Comparison of ENCODE assay signal across 9 cellular contexts in genomic region chr20:53922901-53923314, GRCh38.
A peak's percentile ranks its signal among the peaks of the same experiment; 100 is the strongest.
DNase-seq lines count a peak whose midpoint lies in the region; ATAC-seq and TF ChIP-seq lines count a peak whose summit lies in the region.
"Had no signal": no experiment of that assay in that cellular context is flagged by ENCODE, and none has a peak within 500 bp of the region (broad histone marks: within the 10 kb centered on the region; RNA-seq: fewer than 3 reads in every experiment).

No MANE protein-coding gene starts in this region.

- no peak overlapping the region for H3K4me3 Mint-ChIP-seq in type B pancreatic cell

- H3K36me3 ChIP-seq in IMR-90 (ENCODE audit: control insufficient read depth, insufficient read depth, low read length) (no peaks in the 10 kb centered on the region), esophagus squamous epithelium (no peaks in the 10 kb centered on the region), testis (ENCODE audit: low read depth, missing control alignments) (no peaks in the 10 kb centered on the region)

- H2BK15ac ChIP-seq in IMR-90 (ENCODE audit: low read depth, low read length): 0 out of 3 replicates have a peak overlapping the region, but pooled peaks have one; percentile 52

- no peaks in the 10 kb centered on the region for H4K20me1 ChIP-seq in IMR-90 (ENCODE audit: insufficient read depth, low read length)

- no peak for TF ChIP-seq RAD21 in IMR-90 (IDR thresholded peaks at IDR 0.05; ENCODE audit: low read length)

- no TSS peak for BruUV-seq in IMR-90 (replicated peaks; lab: Mats Ljungman, UMichigan)

- H3K36me3 Mint-ChIP-seq in type B pancreatic cell: no peaks in the 10 kb centered on the region

- H4K91ac ChIP-seq in IMR-90 (ENCODE audit: insufficient read depth, low read depth, low read length): 0 out of 2 replicates have a peak overlapping the region, but pooled peaks have one; percentile 0

- peaks cover 37% of the 10 kb centered on the region for H3K4me1 Mint-ChIP-seq in type B pancreatic cell (ENCODE audit: unreplicated experiment)

- in situ Hi-C loops in IMR-90 (cut with MboI; ENCODE audit: low sequenced_read_pairs): no loop called here

- H2AFZ ChIP-seq in IMR-90 (replicated peaks; ENCODE audit: low read length, poor library complexity): no peak overlapping the region

- no peak overlapping the region for H3K9ac ChIP-seq in IMR-90 (ENCODE audit: low read depth, low read length)

- DNase-seq in IMR-90 (no peak), esophagus squamous epithelium (lab: John Stamatoyannopoulos, UW) (no peak), type B pancreatic cell (ENCODE audit: extremely low spot score, unreplicated experiment) (no peak), H4 (ENCODE audit: low spot score) (no peak), posterior cingulate gyrus (no peak), testis (no peak), NCI-H146 treated with DMSO at 0.1 percent for 48 hours (lab: John Stamatoyannopoulos, UW; ENCODE audit: unreplicated experiment) (no peak)
- DNase-seq: NCI-H1930 had no signal

- H4K5ac ChIP-seq in IMR-90 (ENCODE audit: low read depth, low read length): no peak overlapping the region

- H3K4me3 ChIP-seq in IMR-90 (ENCODE audit: insufficient read depth, low read depth, low read length) (no peak overlapping the region), esophagus squamous epithelium (no peak overlapping the region), testis (no peak overlapping the region)

- POLR2A ChIA-PET in IMR-90 (lab: Charles Lee; ENCODE audit: unreplicated experiment): no interaction called here

- H2BK5ac ChIP-seq in IMR-90 (ENCODE audit: low read depth, low read length, poor library complexity, severe bottlenecking): no peak overlapping the region

- 0 out of 4 replicates have a peak overlapping the region, but pooled peaks of 1 of the 2 experiments have one; percentile 19 for H4K8ac ChIP-seq in IMR-90 (ENCODE audit: low read depth in 2 of 2, low read length in 2 of 2)

- dilution Hi-C loops in IMR-90 (cut with HindIII; ENCODE audit: low sequenced_read_pairs, unreplicated experiment): no loop called here

- no peak overlapping the region for H2BK120ac ChIP-seq in IMR-90 (ENCODE audit: low read depth, low read length)

- peaks cover 7% of the 10 kb centered on the region for H3K4me1 ChIP-seq in IMR-90 (ENCODE audit: control insufficient read depth, insufficient read depth, low read length)
- peaks cover 8 to 49% (median 17%) of the 10 kb centered on the region in 3 donors for H3K4me1 ChIP-seq in esophagus squamous epithelium
- H3K4me1 ChIP-seq in testis: no peaks in the 10 kb centered on the region

- peaks cover 10% of the 10 kb centered on the region for H3K9me1 ChIP-seq in IMR-90 (ENCODE audit: insufficient read depth, low read length)

- ATAC-seq in GM21390 (IDR thresholded peaks at IDR 0.05; ENCODE audit: unreplicated experiment) (peak; percentile 40), IMR-90 (ENCODE audit: low read depth) (no peak)

- no peak overlapping the region for H3K56ac ChIP-seq in IMR-90 (ENCODE audit: extremely low read depth, insufficient read depth, low read length)

- intact Hi-C loops in IMR-90 (cut with micrococcal nuclease): no loop called here
- intact Hi-C loops in esophagus squamous epithelium (cut with DNase I): no loop called here
- intact Hi-C loops in posterior cingulate gyrus (cut with DNase I): no loop called here
- intact Hi-C loops in testis (cut with DNase I; ENCODE audit: low total_unique reads): no loop called here

- H3K9me3 Mint-ChIP-seq in type B pancreatic cell: no peaks in the 10 kb centered on the region

- no peak overlapping the region for H2AK5ac ChIP-seq in IMR-90 (ENCODE audit: low read depth, low read length)

- no peak overlapping the region for H3K18ac ChIP-seq in IMR-90 (ENCODE audit: low read depth, low read length)

- no peak overlapping the region for H3K4ac ChIP-seq in IMR-90 (ENCODE audit: low read depth, low read length)

- TF ChIP-seq CTCF in IMR-90 (conservative IDR thresholded peaks at IDR 0.05; ENCODE audit: low read depth, low read length) (no peak), esophagus squamous epithelium (IDR thresholded peaks at IDR 0.05) (no peak), type B pancreatic cell (conservative IDR thresholded peaks at IDR 0.05) (no peak), testis (IDR thresholded peaks at IDR 0.05) (no peak)

- TF ChIP-seq POLR2A in IMR-90 (IDR thresholded peaks at IDR 0.05; ENCODE audit: low read depth, low read length) (no peak), esophagus squamous epithelium (IDR thresholded peaks at IDR 0.05) (no peak), testis (IDR thresholded peaks at IDR 0.05) (no peak)

- H3K14ac ChIP-seq in IMR-90 (replicated peaks; ENCODE audit: low read depth, low read length): peak overlapping the region; percentile 52; the same call in 1 of the 2 replicates

- H3K27me3 ChIP-seq in IMR-90 (ENCODE audit: control insufficient read depth, insufficient read depth, low read length): no peaks in the 10 kb centered on the region
- no peaks in the 10 kb centered on the region for H3K27me3 ChIP-seq in esophagus squamous epithelium
- no peaks in the 10 kb centered on the region for H3K27me3 ChIP-seq in testis

- H3K9me3 ChIP-seq in IMR-90 (ENCODE audit: control insufficient read depth, insufficient read depth, low read length): no peaks in the 10 kb centered on the region
- no peaks in the 10 kb centered on the region for H3K9me3 ChIP-seq in esophagus squamous epithelium
- no peaks in the 10 kb centered on the region for H3K9me3 ChIP-seq in testis

- no peak overlapping the region for H3K4me2 ChIP-seq in IMR-90 (ENCODE audit: low read depth, low read length)

- 75% methylated on average over 1 of the region's 4 CpGs; no CpG with 5 or more reads in 1 of the 2 experiments for WGBS in IMR-90 (ENCODE audit: extremely low coverage in 2 of 2, insufficient read length in 1 of 2), 2 experiments
- WGBS in esophagus squamous epithelium, 2 donors: 31 to 43% methylated on average over 4 of the region's 4 CpGs
- 55 to 70% methylated on average over 4 of the region's 4 CpGs for WGBS in testis, 2 donors

- H2BK20ac ChIP-seq in IMR-90 (ENCODE audit: low read depth, low read length): no peak overlapping the region

- no peak overlapping the region for H3K23ac ChIP-seq in IMR-90 (ENCODE audit: low read depth, low read length)

- H3K27ac Mint-ChIP-seq in type B pancreatic cell: peak overlapping the region; percentile 51

- H2AK9ac ChIP-seq in IMR-90 (replicated peaks; ENCODE audit: low read depth, low read length, poor library complexity): no peak overlapping the region

- H3K27me3 Mint-ChIP-seq in type B pancreatic cell: no peaks in the 10 kb centered on the region

- CTCF ChIA-PET in IMR-90 (lab: Yijun Ruan, JAX): no interaction called here

- H3K27ac ChIP-seq in IMR-90 (ENCODE audit: insufficient read depth, low read length) (no peak overlapping the region), esophagus squamous epithelium (peak overlapping the region in 3 of 4 donors; percentile 11 to 54 (median 26)), testis (no peak overlapping the region)

- H3K79me1 ChIP-seq in IMR-90 (ENCODE audit: low read depth in 1 of 2, low read length in 2 of 2): no peaks in the 10 kb centered on the region; a peak in 1 of 4 replicates

TF ChIP-seq in IMR-90, 13 proteins besides CTCF, POLR2A, EP300 and RAD21:
- TF ChIP-seq USF2 (IDR thresholded peaks at IDR 0.05; ENCODE audit: low read depth, low read length) (no peak), RFX5 (IDR thresholded peaks at IDR 0.05; ENCODE audit: low read depth, low read length) (no peak), NFE2L2 (IDR thresholded peaks at IDR 0.05; ENCODE audit: low read depth, low read length) (no peak), MXI1 (IDR thresholded peaks at IDR 0.05; ENCODE audit: borderline replicate concordance, low read depth, low read length) (no peak)

Comparison
In these comparisons a context has a peak if more than half of its experiments do, and no peak if none do; other contexts are left out.
1. H3K27ac ChIP-seq: peak in esophagus squamous epithelium (3 of 4); none in IMR-90 (single experiment) and testis (0 of 2).